ENCODE assay signal across 1 cellular context in genomic region chr4:112759313-112759712, GRCh38.
TF ChIP-seq lines count a peak whose summit lies in the region.

No MANE protein-coding gene starts in this region.

TF ChIP-seq in H1, 55 proteins besides CTCF, POLR2A, EP300 and RAD21 (continued from another document):
- TF ChIP-seq PHF8 (conservative IDR thresholded peaks at IDR 0.05; ENCODE audit: low read depth, low read length) (no peak), NANOG (IDR thresholded peaks at IDR 0.05; ENCODE audit: insufficient read depth, low read depth, low read length, poor library complexity, severe bottlenecking) (peak; percentile 78), CHD1 (IDR thresholded peaks at IDR 0.05; ENCODE audit: low read depth, low read length) (no peak), SIRT6 (IDR thresholded peaks at IDR 0.05; ENCODE audit: low read length) (no peak), EZH2 (IDR thresholded peaks at IDR 0.05; ENCODE audit: low read depth, low read length, severe bottlenecking) (no peak), RFX5 (IDR thresholded peaks at IDR 0.05; ENCODE audit: borderline replicate concordance, low read depth, low read length) (no peak), CTBP2 (IDR thresholded peaks at IDR 0.05; ENCODE audit: borderline replicate concordance, insufficient read depth, insufficient read length, low read length) (no peak), BRCA1 (IDR thresholded peaks at IDR 0.05; ENCODE audit: low read depth, low read length) (no peak), JUN (IDR thresholded peaks at IDR 0.05; ENCODE audit: low read depth, low read length) (no peak), TAF1 (IDR thresholded peaks at IDR 0.05; ENCODE audit: low read depth, low read length) (peak; percentile 41; the same call in 1 of the 2 replicates), CREB1 (IDR thresholded peaks at IDR 0.05) (no peak), MAX (IDR thresholded peaks at IDR 0.05) (0 out of 2 replicates have a peak, but pooled peaks have one; percentile 27), FOSL1 (IDR thresholded peaks at IDR 0.05; ENCODE audit: insufficient read depth, low read depth, low read length) (no peak), SUZ12 (IDR thresholded peaks at IDR 0.05; ENCODE audit: low read length) (no peak), CBX5 (IDR thresholded peaks at IDR 0.05; ENCODE audit: low read depth, low read length) (no peak), RXRA (IDR thresholded peaks at IDR 0.05; ENCODE audit: insufficient read depth, low read depth, low read length) (no peak), JUND (IDR thresholded peaks at IDR 0.05; ENCODE audit: low read length) (no peak), GTF2F1 (IDR thresholded peaks at IDR 0.05; ENCODE audit: borderline replicate concordance, low read depth, low read length) (no peak), POU5F1 (IDR thresholded peaks at IDR 0.05; ENCODE audit: low read depth, low read length) (peak; percentile 76; the same call in 1 of the 2 replicates), ZNF274 (IDR thresholded peaks at IDR 0.05; ENCODE audit: borderline replicate concordance, extremely low read depth, low read length) (no peak), TEAD4 (IDR thresholded peaks at IDR 0.05; ENCODE audit: low read depth, low read length) (peak; percentile 70), SP2 (IDR thresholded peaks at IDR 0.05; ENCODE audit: low read length) (no peak), SRF (IDR thresholded peaks at IDR 0.05; ENCODE audit: low read depth, low read length) (no peak), MAFK (IDR thresholded peaks at IDR 0.05; ENCODE audit: low read depth, low read length) (no peak), CHD2 (IDR thresholded peaks at IDR 0.05; ENCODE audit: low read length) (no peak), HDAC2 (IDR thresholded peaks at IDR 0.05; ENCODE audit: borderline replicate concordance in 1 of 2, low read depth in 2 of 2, low read length in 2 of 2) (no peak), USF2 (IDR thresholded peaks at IDR 0.05; ENCODE audit: low read length) (no peak), YY1 (IDR thresholded peaks at IDR 0.05; ENCODE audit: low read depth, low read length) (no peak), SIN3A (conservative IDR thresholded peaks at IDR 0.05 in 1 of 2, IDR thresholded peaks at IDR 0.05 in 1 of 2; ENCODE audit: low read depth in 1 of 2, low read length in 2 of 2) (no peak), RBBP5 (IDR thresholded peaks at IDR 0.05; ENCODE audit: borderline replicate concordance, low read depth, low read length) (no peak), BACH1 (IDR thresholded peaks at IDR 0.05; ENCODE audit: low read length) (no peak), CHD7 (IDR thresholded peaks at IDR 0.05; ENCODE audit: insufficient replicate concordance, low read length) (peak; percentile 96), ATF2 (IDR thresholded peaks at IDR 0.05; ENCODE audit: low read length) (peak; percentile 81; the same call in 1 of the 2 replicates), GABPA (IDR thresholded peaks at IDR 0.05; ENCODE audit: borderline replicate concordance, insufficient read depth, low read length) (no peak), KDM4A (IDR thresholded peaks at IDR 0.05; ENCODE audit: low read depth, low read length, severe bottlenecking) (no peak), NRF1 (IDR thresholded peaks at IDR 0.05; ENCODE audit: low read depth, low read length) (no peak), E2F6 (IDR thresholded peaks at IDR 0.05) (no peak), RNF2 (IDR thresholded peaks at IDR 0.05; ENCODE audit: borderline replicate concordance, low read depth, low read length, missing control alignments, poor library complexity, severe bottlenecking) (no peak), SP4 (IDR thresholded peaks at IDR 0.05; ENCODE audit: low read length) (no peak), CEBPB (IDR thresholded peaks at IDR 0.05; ENCODE audit: low read depth, low read length) (no peak), EGR1 (IDR thresholded peaks at IDR 0.05; ENCODE audit: borderline replicate concordance, low read depth, low read length) (no peak), ATF3 (IDR thresholded peaks at IDR 0.05; ENCODE audit: insufficient read depth, low read depth, low read length) (no peak), TCF12 (IDR thresholded peaks at IDR 0.05; ENCODE audit: low read depth, low read length) (no peak), KDM5A (IDR thresholded peaks at IDR 0.05; ENCODE audit: low read length) (no peak), HDAC6 (IDR thresholded peaks at IDR 0.05; ENCODE audit: low read depth, low read length) (no peak), KDM1A (IDR thresholded peaks at IDR 0.05; ENCODE audit: borderline replicate concordance, low read length) (no peak)
